Comparison of ENCODE assay signal across 8 cellular contexts in the genomic region with DNA sequence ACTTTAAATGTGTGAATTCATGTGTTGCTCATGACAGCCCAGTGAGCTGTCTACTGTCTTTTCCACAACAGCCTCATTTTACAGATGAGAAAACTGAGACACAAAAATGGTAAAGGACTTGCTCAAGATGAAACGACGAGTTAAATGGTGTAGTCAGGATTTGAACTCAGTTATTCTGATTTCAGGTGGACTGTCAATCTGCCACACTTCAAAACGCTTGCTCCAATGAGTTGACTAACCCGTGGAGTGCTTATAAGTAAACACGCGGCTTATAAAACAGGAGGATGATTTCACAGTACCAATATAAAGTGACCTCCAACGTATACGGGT. TPM values are rescaled to one million over a fixed set of nuclear protein-coding genes. Genes with fewer than 3 reads are reported as not detected.
DNase-seq lines count a peak whose midpoint lies in the region; TF ChIP-seq lines count a peak whose summit lies in the region.

No MANE protein-coding gene starts in this region.

- no peaks in the 10 kb centered on the region for H3K36me3 ChIP-seq in KMS-11 (ENCODE audit: insufficient read depth)
- no peaks in the 10 kb centered on the region for H3K36me3 ChIP-seq in neural progenitor cell

- H3K27ac ChIP-seq in C4-2B (peak overlapping the region; percentile 80), KMS-11 (no peak overlapping the region), neural progenitor cell (no peak overlapping the region)

- H3K9ac ChIP-seq in KMS-11 (no peak overlapping the region; the same call in 1 of the 2 replicates), neural progenitor cell (no peak overlapping the region)

- H3K4me3 Mint-ChIP-seq in neural progenitor cell, result peak overlapping the region; percentile 90

- no peak overlapping the region for H3K27ac Mint-ChIP-seq in neural progenitor cell

- TF ChIP-seq CTCF in C4-2B (conservative IDR thresholded peaks at IDR 0.05), result no peak
- no peak for TF ChIP-seq CTCF in KMS-11 (conservative IDR thresholded peaks at IDR 0.05; ENCODE audit: low read depth, low read length)
- no peak for TF ChIP-seq CTCF in choroid plexus epithelial cell (conservative IDR thresholded peaks at IDR 0.05; ENCODE audit: low read depth, low read length)
- no peak for TF ChIP-seq CTCF in neural progenitor cell (IDR thresholded peaks at IDR 0.05)

- no peaks in the 10 kb centered on the region for H3K9me3 ChIP-seq in neural progenitor cell (ENCODE audit: low read depth)

- H3K4me2 ChIP-seq in KMS-11, result no peak overlapping the region
- H3K4me2 ChIP-seq in neural progenitor cell, result peak overlapping the region; percentile 76

- H3K4me3 ChIP-seq in KMS-11 (IDR thresholded peaks at IDR 0.05; ENCODE audit: insufficient read depth, low read depth, low read length) (no peak overlapping the region), choroid plexus epithelial cell (ENCODE audit: low read depth, low read length) (peak overlapping the region; percentile 86), neural progenitor cell (peak overlapping the region; percentile 70)

- H3F3A ChIP-seq in neural progenitor cell (ENCODE audit: low read depth), result peaks cover 48% of the 10 kb centered on the region

- peaks cover 29% of the 10 kb centered on the region for H3K4me1 Mint-ChIP-seq in neural progenitor cell

- peaks cover 9% of the 10 kb centered on the region for H3K36me3 Mint-ChIP-seq in neural progenitor cell

- no peaks in the 10 kb centered on the region for H4K20me1 ChIP-seq in KMS-11 (ENCODE audit: insufficient read depth)
- no peaks in the 10 kb centered on the region for H4K20me1 ChIP-seq in neural progenitor cell (ENCODE audit: low read depth)

- H3K79me2 ChIP-seq in KMS-11 (ENCODE audit: insufficient read depth, low read depth) (peaks cover 6% of the 10 kb centered on the region; the same call in 1 of the 2 replicates), neural progenitor cell (ENCODE audit: low read depth) (peaks cover 42% of the 10 kb centered on the region)

- peaks cover 5% of the 10 kb centered on the region for H3K27me3 Mint-ChIP-seq in neural progenitor cell (ENCODE audit: insufficient read depth, low read depth)

- H3K9me3 Mint-ChIP-seq in neural progenitor cell, result peaks cover 2% of the 10 kb centered on the region

- DNase-seq in choroid plexus epithelial cell (ENCODE audit: low read depth) (no peak), neural progenitor cell (ENCODE audit: low spot score) (no peak), NCI-H187 treated with DMSO at 0.1 percent for 48 hours (lab: John Stamatoyannopoulos, UW) (no peak), mesenteric fat pad (ENCODE audit: low spot score) (no peak), cerebellar nuclear complex (lab: John Stamatoyannopoulos, UW) (no peak)
- DNase-seq in stimulated activated CD4-positive, alpha-beta T cell treated with anti-CD3 and anti-CD28 coated beads, Interleukin-1b, Interleukin-23, amount 100 ng/mL, for 48 hours, result no peak

- H2AFZ ChIP-seq in KMS-11 (ENCODE audit: low read depth) (peak overlapping the region; percentile 87), neural progenitor cell (replicated peaks) (peak overlapping the region; percentile 95)

- H3K4me1 ChIP-seq in KMS-11 (ENCODE audit: low read depth, poor library complexity, severe bottlenecking) (peaks cover 6% of the 10 kb centered on the region), neural progenitor cell (peaks cover 8% of the 10 kb centered on the region)

- H3K27me3 ChIP-seq in KMS-11 (ENCODE audit: insufficient read depth, low read depth), result no peaks in the 10 kb centered on the region
- peaks cover 38% of the 10 kb centered on the region for H3K27me3 ChIP-seq in neural progenitor cell

RNA-seq across cellular contexts. Expression of a gene that starts 0.7 kb away (rescaled TPM):
- 55.2 and 66.9 TPM in 2 replicates for total RNA-seq in neural progenitor cell (ENCODE audit: low replicate concordance)
- 0.96 TPM for total RNA-seq in mesenteric fat pad

RNA-seq across cellular contexts. Expression of a gene that starts 4.3 kb away (rescaled TPM):
- total RNA-seq in neural progenitor cell (ENCODE audit: low replicate concordance) (0.99 and 1.4 TPM in 2 replicates), mesenteric fat pad (7.8 TPM)

RNA-seq across cellular contexts. Expression of a gene that starts 53.6 kb away (rescaled TPM):
- total RNA-seq in neural progenitor cell (ENCODE audit: low replicate concordance) (29.0 and 35.1 TPM in 2 replicates), mesenteric fat pad (7.5 TPM)

Comparison
In these comparisons a context has a peak if more than half of its experiments do, and no peak if none do; other contexts are left out.
1. RNA of a gene that starts 0.7 kb away (total RNA-seq): 55.2 to 66.9 TPM in neural progenitor cell; 0.96 TPM in mesenteric fat pad (single experiment); every median in the first group is over 10 times any median in the second.